ENCODE assay signal across 8 cellular contexts in genomic region chr16:67936124-67936875, GRCh38. TPM values are rescaled to one million over a fixed set of nuclear protein-coding genes. Genes with fewer than 3 reads are reported as not detected.
DNase-seq lines count a peak whose midpoint lies in the region; ATAC-seq and TF ChIP-seq lines count a peak whose summit lies in the region.

Gene PSMB10, minus strand, starts transcription at chr16:67936850. Its CDS starts 101 bp downstream, at chr16:67936749.

- intact Hi-C loops in right cardiac atrium (cut with DNase I): no loop called here

- H3K4me1 ChIP-seq in HAP-1 (peaks cover 9% of the 10 kb centered on the region), RWPE2 (ENCODE audit: insufficient read depth, poor library complexity, severe bottlenecking) (no peaks in the 10 kb centered on the region), right cardiac atrium (ENCODE audit: control insufficient read depth, insufficient read depth, low read length) (peaks cover 4% of the 10 kb centered on the region)

- H3K36me3 ChIP-seq in HAP-1 (replicated peaks) (peaks cover 17% of the 10 kb centered on the region), RWPE2 (ENCODE audit: low read depth) (peaks cover 4% of the 10 kb centered on the region; the same call in 1 of the 2 replicates)

- DNase-seq in G401 (ENCODE audit: low spot score) (peak; percentile 40), HAP-1 (ENCODE audit: low spot score in 2 of 2) (peak; percentile 26 to 58), RWPE2 (ENCODE audit: low spot score) (peak; percentile 66), anterior cingulate cortex (lab: John Stamatoyannopoulos, UW) (peak in 35 of 58 donors; percentile 17 to 71 (median 53)), right cardiac atrium (peak; percentile 56 to 82 (median 78)), pulmonary artery endothelial cell (ENCODE audit: low read depth, low spot score) (no peak), putamen (ENCODE audit: low spot score) (no peak)

- H3K27ac ChIP-seq in RWPE2 (ENCODE audit: poor library complexity, severe bottlenecking) (peak within 1 kb of the TSS; percentile 82), right cardiac atrium (ENCODE audit: low read length) (peak within 1 kb of the TSS; percentile 37)

- TF ChIP-seq CTCF in RWPE2 (IDR thresholded peaks at IDR 0.05; ENCODE audit: poor library complexity, severe bottlenecking): no peak

- H3K27me3 ChIP-seq in HAP-1 (ENCODE audit: low read depth): no peaks in the 10 kb centered on the region
- H3K27me3 ChIP-seq in RWPE2 (ENCODE audit: insufficient read depth, poor library complexity, severe bottlenecking): no peaks in the 10 kb centered on the region
- no peaks in the 10 kb centered on the region for H3K27me3 ChIP-seq in right cardiac atrium (ENCODE audit: control insufficient read depth, insufficient read depth)

- WGBS in right cardiac atrium: under 1% methylated on average over 54 of the region's 54 CpGs

- H3K4me3 ChIP-seq in HAP-1 (peak within 1 kb of the TSS; percentile 99), RWPE2 (ENCODE audit: severe bottlenecking) (peak within 1 kb of the TSS; percentile 67), right cardiac atrium (ENCODE audit: low read length) (peak within 1 kb of the TSS; percentile 43)

- in situ Hi-C loops in G401 (cut with HindIII; ENCODE audit: low sequenced_read_pairs) (no loop called here), HAP-1 (cut with MboI; ENCODE audit: low sequenced_read_pairs) (no loop called here)

- no peaks in the 10 kb centered on the region for H3K9me3 ChIP-seq in HAP-1
- no peaks in the 10 kb centered on the region for H3K9me3 ChIP-seq in RWPE2 (ENCODE audit: severe bottlenecking)
- no peaks in the 10 kb centered on the region for H3K9me3 ChIP-seq in right cardiac atrium (ENCODE audit: control insufficient read depth, low read length)

- ATAC-seq in RWPE2 (ENCODE audit: low read depth) (peak; percentile 18), right cardiac atrium (peak; percentile 17 to 28), HG03108 (IDR thresholded peaks at IDR 0.05; ENCODE audit: unreplicated experiment) (no peak)

RNA-seq across cellular contexts. Expression of gene PSMB10, which starts in this region (rescaled TPM):
- total RNA-seq in G401 (2014; rRNA removed; shearing (Covaris generic)): 17.1 and 26.2 TPM in 2 replicates
- total RNA-seq in right cardiac atrium (10 to 100 TPM; 49.1 to 64.0 (median 58.5) TPM), pulmonary artery endothelial cell (58.8 and 87.0 TPM in 2 replicates)
- polyA plus RNA-seq in right cardiac atrium: 92.8 TPM

Comparison
In these comparisons a context has a peak if more than half of its experiments do, and no peak if none do; other contexts are left out.
1. DNase-seq: peak in G401 (single experiment), HAP-1 (2 of 2), RWPE2 (single experiment), anterior cingulate cortex (35 of 58) and right cardiac atrium (3 of 3); none in pulmonary artery endothelial cell (single experiment) and putamen (single experiment).
2. H3K4me3 ChIP-seq: peak in every context shown above with its lines; median percentile 99 in HAP-1; 67 in RWPE2; 43 in right cardiac atrium.